12 cellular contexts compared by ENCODE assay signal in genomic region chr15:77037475-77038209, GRCh38. TPM values are rescaled to one million over a fixed set of nuclear protein-coding genes. Genes with fewer than 3 reads are reported as not detected.
A peak's percentile ranks its signal among the peaks of the same experiment; 100 is the strongest.
DNase-seq lines count a peak whose midpoint lies in the region; ATAC-seq and TF ChIP-seq lines count a peak whose summit lies in the region.
"Had no signal": no experiment of that assay in that cellular context is flagged by ENCODE, and none has a peak within 500 bp of the region (broad histone marks: within the 10 kb centered on the region; RNA-seq: fewer than 3 reads in every experiment).

No MANE protein-coding gene starts in this region.

- H3K9ac ChIP-seq in trophoblast cell (ENCODE audit: low read length): no peak overlapping the region
- H3K9ac ChIP-seq: parathyroid adenoma had no signal

- no peak overlapping the region for H2AFZ ChIP-seq in trophoblast cell (ENCODE audit: insufficient read depth, low read length, poor library complexity)
- H2AFZ ChIP-seq: parathyroid adenoma had no signal

- CTCF ChIA-PET in CD4-positive, alpha-beta memory T cell (lab: Charles Lee; ENCODE audit: partially characterized antibody): no interaction called here

- peaks cover 29% of the 10 kb centered on the region for H3K36me3 ChIP-seq in CD4-positive, alpha-beta memory T cell (ENCODE audit: insufficient read depth, low read length)
- H3K36me3 ChIP-seq in trophoblast cell (ENCODE audit: control insufficient read depth in 1 of 2, insufficient read depth in 2 of 2, low read length in 2 of 2): peaks cover 5 to 8% of the 10 kb centered on the region in 2 experiments
- peaks cover 0 to 28% (median 14%) of the 10 kb centered on the region in 4 donors for H3K36me3 ChIP-seq in upper lobe of left lung
- H3K36me3 ChIP-seq: vagina had no signal

- no CpG with 5 or more reads among the region's 11 CpGs for whole genome bisulfite sequencing in trophoblast cell (ENCODE audit: extremely low coverage, insufficient coverage, insufficient read length)
- 95 to 99% methylated on average over 7 to 10 of the region's 11 CpGs for WGBS in upper lobe of left lung, 2 donors

- H4K12ac ChIP-seq in trophoblast cell (ENCODE audit: low read depth, low read length): no peak overlapping the region

- no peak overlapping the region for H3K18ac ChIP-seq in trophoblast cell (ENCODE audit: low read length)

- no peak overlapping the region for H3K27ac ChIP-seq in CD4-positive, alpha-beta memory T cell (ENCODE audit: low read depth, low read length)
- no peak overlapping the region for H3K27ac ChIP-seq in coronary artery
- no peak overlapping the region for H3K27ac ChIP-seq in trophoblast cell (ENCODE audit: low read depth, low read length)
- no peak overlapping the region for H3K27ac ChIP-seq in upper lobe of left lung
- H3K27ac ChIP-seq: parathyroid adenoma, vagina had no signal

- no peaks in the 10 kb centered on the region for H3K27me3 ChIP-seq in CD4-positive, alpha-beta memory T cell (ENCODE audit: insufficient read depth, low read length)
- H3K27me3 ChIP-seq in trophoblast cell (ENCODE audit: insufficient read depth, low read length) (no peaks in the 10 kb centered on the region), upper lobe of left lung (no peaks in the 10 kb centered on the region)
- H3K27me3 ChIP-seq: vagina had no signal

- no peak overlapping the region for H2BK12ac ChIP-seq in trophoblast cell (ENCODE audit: low read length)

- no peaks in the 10 kb centered on the region for H3K9me3 ChIP-seq in CD4-positive, alpha-beta memory T cell (ENCODE audit: control insufficient read depth in 1 of 2, low read length in 2 of 2)
- H3K9me3 ChIP-seq in trophoblast cell (ENCODE audit: insufficient read depth, low read depth, low read length): peaks cover 5% of the 10 kb centered on the region
- no peaks in the 10 kb centered on the region for H3K9me3 ChIP-seq in upper lobe of left lung
- H3K9me3 ChIP-seq: vagina had no signal

- no peak overlapping the region for H2AK5ac ChIP-seq in trophoblast cell (ENCODE audit: low read length)

- H3K9me3 Mint-ChIP-seq in CD4-positive, alpha-beta memory T cell: peaks cover 0 to 46% (median 5%) of the 10 kb centered on the region in 8 donors

- no peaks in the 10 kb centered on the region for H3K79me2 ChIP-seq in trophoblast cell (ENCODE audit: control insufficient read depth, insufficient read depth, low read length, poor library complexity)
- H3K79me2 ChIP-seq: parathyroid adenoma had no signal

- intact Hi-C loops in CD4-positive, alpha-beta memory T cell (cut with micrococcal nuclease): no loop called here
- intact Hi-C loops in sciatic nerve (cut with DNase I): no loop called here

- in situ Hi-C loops in GM13977 (cut with MboI; ENCODE audit: low pct_unique_long_range_greater_than_20kb, low sequenced_read_pairs, unreplicated experiment): no loop called here

- H3K4ac ChIP-seq in trophoblast cell (ENCODE audit: low read depth, low read length): no peak overlapping the region

- H3K4me3 Mint-ChIP-seq in CD4-positive, alpha-beta memory T cell: peak overlapping the region in 2 of 8 donors; percentile 32 to 57

- H3K79me1 ChIP-seq in trophoblast cell (ENCODE audit: low read length): no peaks in the 10 kb centered on the region

- H3K14ac ChIP-seq in trophoblast cell (ENCODE audit: low read length): no peak overlapping the region

- no peak overlapping the region for H3K23ac ChIP-seq in trophoblast cell (ENCODE audit: low read length)

- H3K27ac Mint-ChIP-seq in CD4-positive, alpha-beta memory T cell: peak overlapping the region in 6 of 7 donors; percentile 43 to 95 (median 76)

- no peak overlapping the region for H3K4me3 ChIP-seq in CD4-positive, alpha-beta memory T cell (ENCODE audit: low read length in 2 of 2)
- no peak overlapping the region for H3K4me3 ChIP-seq in coronary artery
- H3K4me3 ChIP-seq in trophoblast cell (ENCODE audit: low read depth, low read length): peak overlapping the region; percentile 50
- no peak overlapping the region for H3K4me3 ChIP-seq in upper lobe of left lung
- H3K4me3 ChIP-seq: vagina had no signal

- TF ChIP-seq CTCF in GM13977 (IDR thresholded peaks at IDR 0.05; ENCODE audit: extremely low read depth, insufficient read depth, missing control alignments) (no peak), coronary artery (IDR thresholded peaks at IDR 0.05) (no peak), upper lobe of left lung (IDR thresholded peaks at IDR 0.05) (no peak)

- H4K91ac ChIP-seq in trophoblast cell (ENCODE audit: low read depth, low read length): no peak overlapping the region

- no peaks in the 10 kb centered on the region for H3K4me1 ChIP-seq in CD4-positive, alpha-beta memory T cell (ENCODE audit: insufficient read depth, low read length)
- H3K4me1 ChIP-seq in trophoblast cell (ENCODE audit: control insufficient read depth in 1 of 2, insufficient read depth in 2 of 2, low read length in 2 of 2): no peaks in the 10 kb centered on the region
- peaks cover 0 to 16% (median 7%) of the 10 kb centered on the region in 4 donors for H3K4me1 ChIP-seq in upper lobe of left lung
- H3K4me1 ChIP-seq: parathyroid adenoma had no signal

- peak in 1 of 5 donors; percentile 35 for DNase-seq in CD4-positive, alpha-beta memory T cell
- DNase-seq in GM13977 (ENCODE audit: low spot score) (peak; percentile 24), coronary artery (ENCODE audit: low spot score) (peak; percentile 70), trophoblast cell (no peak), upper lobe of left lung (no peak), sciatic nerve (ENCODE audit: low spot score) (no peak), MV-4-11 (lab: John Stamatoyannopoulos, UW) (no peak)
- DNase-seq: activated T-cell treated with anti-CD3 and anti-CD28 coated beads for 4 hours, NCI-H1105 had no signal

- H3K4me1 Mint-ChIP-seq in CD4-positive, alpha-beta memory T cell: peaks cover 1 to 13% (median 3%) of the 10 kb centered on the region in 4 donors

- no peaks in the 10 kb centered on the region for H3K27me3 Mint-ChIP-seq in CD4-positive, alpha-beta memory T cell

- no peak overlapping the region for H3K4me2 ChIP-seq in trophoblast cell (ENCODE audit: low read length)

- H3K36me3 Mint-ChIP-seq in CD4-positive, alpha-beta memory T cell: peaks cover 23 to 53% of the 10 kb centered on the region in 2 donors

- no peak for TF ChIP-seq EP300 in upper lobe of left lung (IDR thresholded peaks at IDR 0.05)

- TF ChIP-seq POLR2A in upper lobe of left lung (IDR thresholded peaks at IDR 0.05): no peak

- POLR2A ChIA-PET in CD4-positive, alpha-beta memory T cell (lab: Charles Lee; ENCODE audit: partially characterized antibody): interaction anchor here (1.6 to 1.9 kb wide), 5 partner anchors 8 to 44 kb away, joined by 5 to 9 read pairs (median 6); partner anchors contain the start of gene PSTPIP1

- no peak overlapping the region for H2BK5ac ChIP-seq in trophoblast cell (ENCODE audit: low read depth, low read length, poor library complexity)

- H2BK120ac ChIP-seq in trophoblast cell (ENCODE audit: insufficient read depth, low read length, poor library complexity): no peak overlapping the region

- ATAC-seq in upper lobe of left lung (ENCODE audit: low FRiP score in 2 of 2): no peak
- no peak for ATAC-seq in sciatic nerve
- no peak for ATAC-seq in GM19463 (IDR thresholded peaks at IDR 0.05; ENCODE audit: unreplicated experiment)

- no peak overlapping the region for H4K8ac ChIP-seq in trophoblast cell (ENCODE audit: low read depth, low read length)

RNA-seq across cellular contexts. Expression of gene TSPAN3, which starts 33.3 kb away (rescaled TPM):
- total RNA-seq in CD4-positive, alpha-beta memory T cell: 10 to 100 TPM; 13.3 to 14.3 TPM
- 10 to 100 TPM; 35.7 to 35.9 TPM for polyA plus RNA-seq in CD4-positive, alpha-beta memory T cell
- polyA plus RNA-seq in trophoblast cell (2013): 93.4 and 95.8 TPM in 2 replicates
- total RNA-seq in upper lobe of left lung: 100 to 1,000 TPM in 5 of 6 donors, 10 to 100 TPM in 1; 97.4 to 742 (median 396) TPM
- total RNA-seq in sciatic nerve: 150 TPM

RNA-seq across cellular contexts. Expression of gene PSTPIP1, which starts 42.7 kb away (rescaled TPM):
- 100 to 1,000 TPM; 225 to 233 TPM for total RNA-seq in CD4-positive, alpha-beta memory T cell
- 10 to 100 TPM; 62.4 to 63.3 TPM for polyA plus RNA-seq in CD4-positive, alpha-beta memory T cell
- polyA plus RNA-seq in trophoblast cell (2013): 0.04 TPM in 1 of 2 replicates, not detected in the other
- total RNA-seq in upper lobe of left lung (10 to 100 TPM in 5 of 6 donors, 1 to 10 TPM in 1; 7.0 to 69.1 (median 20.2) TPM), sciatic nerve (17.7 TPM)

Comparison
In these comparisons a context has a peak if more than half of its experiments do, and no peak if none do; other contexts are left out.
1. DNase-seq: peak in GM13977 (single experiment) and coronary artery (single experiment); none in trophoblast cell (0 of 2), upper lobe of left lung (0 of 2), sciatic nerve (single experiment) and MV-4-11 (single experiment).